Comparison of ENCODE assay signal across 1 cellular context in genomic region chr1:16644179-16645043, GRCh38.
TF ChIP-seq lines count a peak whose summit lies in the region.

No MANE protein-coding gene starts in this region.

TF ChIP-seq in HepG2, 621 proteins besides CTCF, POLR2A, EP300 and RAD21 (continued from another document and continues in another):
- TF ChIP-seq RFXANK (CRISPR knock-in tag; IDR thresholded peaks at IDR 0.05) (peak; percentile 89; the same call in 1 of the 2 replicates), ZNF614 (CRISPR knock-in tag; IDR thresholded peaks at IDR 0.05; ENCODE audit: borderline replicate concordance) (peak; percentile 99), ZFP90 (CRISPR knock-in tag; IDR thresholded peaks at IDR 0.05; ENCODE audit: borderline replicate concordance) (peak; percentile 95; the same call in 1 of the 2 replicates), BORCS8-MEF2B (CRISPR knock-in tag; IDR thresholded peaks at IDR 0.05) (peak; percentile 93), ZFP36L1 (CRISPR knock-in tag; IDR thresholded peaks at IDR 0.05) (peak; percentile 93), ZSCAN5A (CRISPR knock-in tag; IDR thresholded peaks at IDR 0.05; ENCODE audit: borderline replicate concordance) (0 out of 2 replicates have a peak, but pooled peaks have one; percentile 20), ZMYM3 (CRISPR knock-in tag; IDR thresholded peaks at IDR 0.05) (peak; percentile 95), CENPX (CRISPR knock-in tag; IDR thresholded peaks at IDR 0.05) (no peak), SRSF1 (optimal IDR thresholded peaks at IDR 0.05; ENCODE audit: low read depth, low read length) (peak; percentile 69), ATF2 (CRISPR knock-in tag; IDR thresholded peaks at IDR 0.05) (peak; percentile 96), ZBTB37 (CRISPR knock-in tag; IDR thresholded peaks at IDR 0.05) (peak; percentile 21; the same call in 1 of the 2 replicates), TP53 (CRISPR knock-in tag; conservative IDR thresholded peaks at IDR 0.05) (peak; percentile 93), SETDB1 (CRISPR knock-in tag; IDR thresholded peaks at IDR 0.05; ENCODE audit: borderline replicate concordance) (0 out of 2 replicates have a peak, but pooled peaks have one; percentile 18), ZNF234 (CRISPR knock-in tag; conservative IDR thresholded peaks at IDR 0.05) (peak; percentile 95; the same call in 1 of the 2 replicates), ZMYM2 (CRISPR knock-in tag; IDR thresholded peaks at IDR 0.05) (no peak), MLX (CRISPR knock-in tag; IDR thresholded peaks at IDR 0.05) (peak; percentile 84), ATF4 (CRISPR knock-in tag; IDR thresholded peaks at IDR 0.05) (peak in 1 of 2 experiments; percentile 83; a peak in 2 of 4 replicates), ZNF280B (CRISPR knock-in tag; IDR thresholded peaks at IDR 0.05; ENCODE audit: borderline replicate concordance) (peak; percentile 98), ZFP82 (CRISPR knock-in tag; IDR thresholded peaks at IDR 0.05; ENCODE audit: borderline replicate concordance) (no peak), HMGXB3 (CRISPR knock-in tag; IDR thresholded peaks at IDR 0.05; ENCODE audit: borderline replicate concordance) (peak; percentile 96), ZNF512B (CRISPR knock-in tag; IDR thresholded peaks at IDR 0.05; ENCODE audit: borderline replicate concordance) (0 out of 2 replicates have a peak, but pooled peaks have one; percentile 77), MYPOP (CRISPR knock-in tag; IDR thresholded peaks at IDR 0.05) (no peak), GRHL1 (CRISPR knock-in tag; conservative IDR thresholded peaks at IDR 0.05) (no peak), ZUFSP (CRISPR knock-in tag; IDR thresholded peaks at IDR 0.05; ENCODE audit: borderline replicate concordance) (no peak), IKZF5 (CRISPR knock-in tag; IDR thresholded peaks at IDR 0.05) (peak; percentile 96), ZBTB44 (CRISPR knock-in tag; IDR thresholded peaks at IDR 0.05) (peak; percentile 96)
